14 cellular contexts compared by ENCODE assay signal in the genomic region with DNA sequence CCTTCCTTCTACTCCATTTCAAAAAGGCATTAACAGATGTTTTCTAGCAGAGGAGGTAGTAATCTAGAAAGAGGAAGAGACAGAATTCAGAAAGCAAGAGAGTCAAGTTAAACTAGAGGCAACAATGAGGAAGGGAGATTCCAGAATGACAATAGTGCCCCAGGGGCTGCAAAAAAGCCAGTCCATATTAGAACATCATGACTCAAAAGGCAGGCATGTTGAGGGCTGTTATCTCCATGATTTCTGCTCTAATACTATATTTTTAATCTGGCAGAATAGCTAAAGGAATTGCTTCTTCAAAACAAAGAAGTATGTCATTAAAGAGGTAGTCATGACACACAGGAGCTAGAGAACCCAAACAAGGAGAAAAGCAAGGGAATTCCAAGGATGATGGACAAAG.
DNase-seq lines count a peak whose midpoint lies in the region; ATAC-seq and TF ChIP-seq lines count a peak whose summit lies in the region.
"Had no signal": no experiment of that assay in that cellular context is flagged by ENCODE, and none has a peak within 500 bp of the region (broad histone marks: within the 10 kb centered on the region; RNA-seq: fewer than 3 reads in every experiment).

No MANE protein-coding gene starts in this region.

- H3K23ac ChIP-seq in mesendoderm (ENCODE audit: low read length) = no peak overlapping the region

- H3F3A ChIP-seq in PC-3 (ENCODE audit: low read length, unreplicated experiment) = peaks cover 6% of the 10 kb centered on the region

- no peak overlapping the region for H3K18ac ChIP-seq in mesendoderm (ENCODE audit: low read length)

- no peak overlapping the region for H2BK5ac ChIP-seq in mesendoderm (ENCODE audit: low read length)

- no peaks in the 10 kb centered on the region for H3K9me2 ChIP-seq in PC-3 (replicated peaks; ENCODE audit: low read length)

- no peak overlapping the region for H3K56ac ChIP-seq in mesendoderm (ENCODE audit: low read length)

- H3K27ac ChIP-seq in PC-3 (ENCODE audit: low read length) (peak overlapping the region; percentile 22), mesendoderm (ENCODE audit: low read depth, low read length) (no peak overlapping the region)
- H3K27ac ChIP-seq: esophagus squamous epithelium, HL-60, thyroid gland had no signal

- H3K4me1 ChIP-seq in PC-3 (ENCODE audit: insufficient read depth, low read length) (peaks cover 28% of the 10 kb centered on the region), mesendoderm (ENCODE audit: control insufficient read depth, low read depth, low read length) (no peaks in the 10 kb centered on the region)

- no peak overlapping the region for H2BK15ac ChIP-seq in mesendoderm (replicated peaks; ENCODE audit: low read depth)

- no peak overlapping the region for H3K4me3 ChIP-seq in PC-3 (ENCODE audit: low read length)
- H3K4me3 ChIP-seq in mesendoderm (ENCODE audit: low read length) = no peak overlapping the region
- H3K4me3 ChIP-seq: esophagus squamous epithelium, mucosa of descending colon, thyroid gland had no signal

- no peak overlapping the region for H4K5ac ChIP-seq in mesendoderm (ENCODE audit: low read length)

- no peak for TF ChIP-seq CTCF in PC-3 (conservative IDR thresholded peaks at IDR 0.05; ENCODE audit: low read depth, low read length)

- H3K27me3 ChIP-seq in PC-3 (ENCODE audit: low read length) (no peaks in the 10 kb centered on the region), mesendoderm (ENCODE audit: insufficient read depth, low read length, poor library complexity) (no peaks in the 10 kb centered on the region)
- H3K27me3 ChIP-seq: esophagus squamous epithelium, thyroid gland had no signal

- DNase-seq in PC-3 (peak; percentile 31), mesendoderm (peak; percentile 38), T1000 (lab: John Stamatoyannopoulos, UW) (no peak), activated gamma-delta T cell treated with Interleukin-2 at 50 U/mL for 16 hours (no peak)
- no peak for DNase-seq in activated naive CD4-positive, alpha-beta T cell (lab: John Stamatoyannopoulos, UW)
- no peak for DNase-seq in activated CD4-positive, alpha-beta T cell treated with anti-CD3 and anti-CD28 coated beads, Interleukin-2, amount 50 U/mL, for 48 hours
- DNase-seq: activated naive CD8-positive, alpha-beta T cell treated with anti-CD3 and anti-CD28 coated beads, Interleukin-2, amount 10 ng/mL, durations not matched to agents 7 days and 5 days; esophagus squamous epithelium; mucosa of descending colon; stimulated activated CD4-positive, alpha-beta T cell treated with anti-CD3 and anti-CD28 coated beads, Interleukin-15, amount 100 ng/mL, for 24 hours; thyroid gland had no signal

- ATAC-seq in GM18907 (IDR thresholded peaks at IDR 0.05; ENCODE audit: unreplicated experiment) = peak; percentile 70
- peak; percentile 73 for ATAC-seq in HG02852 (IDR thresholded peaks at IDR 0.05; ENCODE audit: unreplicated experiment)
- ATAC-seq in PC-3 = no peak
- ATAC-seq: mucosa of descending colon had no signal

- H2BK120ac ChIP-seq in mesendoderm (ENCODE audit: low read depth, low read length) = no peak overlapping the region

- H3K4me2 ChIP-seq in PC-3 (ENCODE audit: low read length) = no peak overlapping the region
- H3K4me2 ChIP-seq in mesendoderm (ENCODE audit: low read length) = no peak overlapping the region

- peak overlapping the region; percentile 69 for H2AFZ ChIP-seq in PC-3 (ENCODE audit: low read length)

- intact Hi-C loops in PC-3 (cut with micrococcal nuclease) = no loop called here

- no TSS peak for BruUV-seq in PC-3 (replicated peaks; lab: Mats Ljungman, UMichigan)

- no peak overlapping the region for H4K8ac ChIP-seq in mesendoderm (ENCODE audit: low read depth, low read length)

- no peak overlapping the region for H2AK5ac ChIP-seq in mesendoderm (ENCODE audit: low read length)

- H3K36me3 ChIP-seq in PC-3 (ENCODE audit: low read depth, low read length) (no peaks in the 10 kb centered on the region), mesendoderm (ENCODE audit: control insufficient read depth, insufficient read depth, low read length) (no peaks in the 10 kb centered on the region)
- H3K36me3 ChIP-seq: esophagus squamous epithelium, thyroid gland had no signal

- POLR2A ChIA-PET in PC-3 (lab: Charles Lee; ENCODE audit: unreplicated experiment) = no interaction called here

- CTCF ChIA-PET in PC-3 (lab: Charles Lee) = no interaction called here

- H4K20me1 ChIP-seq in PC-3 (ENCODE audit: low read length) = no peaks in the 10 kb centered on the region

- no peak overlapping the region for H3K9ac ChIP-seq in PC-3 (ENCODE audit: low read length)
- H3K9ac ChIP-seq in mesendoderm (ENCODE audit: low read length) = no peak overlapping the region

- H3K9me3 ChIP-seq in PC-3 (ENCODE audit: low read length) = no peaks in the 10 kb centered on the region
- H3K9me3 ChIP-seq: esophagus squamous epithelium, mucosa of descending colon, thyroid gland had no signal

- H3K79me2 ChIP-seq in PC-3 (ENCODE audit: low read length) (no peaks in the 10 kb centered on the region), mesendoderm (ENCODE audit: control insufficient read depth, insufficient read depth, low read length) (no peaks in the 10 kb centered on the region)

- no peaks in the 10 kb centered on the region for H3K79me1 ChIP-seq in mesendoderm (ENCODE audit: low read length)

- no peak overlapping the region for H3K4ac ChIP-seq in mesendoderm (ENCODE audit: low read depth, low read length)

Comparison
In these comparisons a context has a peak if more than half of its experiments do, and no peak if none do; other contexts are left out.
1. DNase-seq: peak in PC-3 (single experiment) and mesendoderm (single experiment); none in activated naive CD4-positive, alpha-beta T cell (0 of 4), T1000 (single experiment), activated CD4-positive, alpha-beta T cell treated with anti-CD3 and anti-CD28 coated beads, Interleukin-2, amount 50 U/mL, for 48 hours (0 of 2) and activated gamma-delta T cell treated with Interleukin-2 at 50 U/mL for 16 hours (single experiment).